ENCODE assay signal across 14 cellular contexts in the genomic region with DNA sequence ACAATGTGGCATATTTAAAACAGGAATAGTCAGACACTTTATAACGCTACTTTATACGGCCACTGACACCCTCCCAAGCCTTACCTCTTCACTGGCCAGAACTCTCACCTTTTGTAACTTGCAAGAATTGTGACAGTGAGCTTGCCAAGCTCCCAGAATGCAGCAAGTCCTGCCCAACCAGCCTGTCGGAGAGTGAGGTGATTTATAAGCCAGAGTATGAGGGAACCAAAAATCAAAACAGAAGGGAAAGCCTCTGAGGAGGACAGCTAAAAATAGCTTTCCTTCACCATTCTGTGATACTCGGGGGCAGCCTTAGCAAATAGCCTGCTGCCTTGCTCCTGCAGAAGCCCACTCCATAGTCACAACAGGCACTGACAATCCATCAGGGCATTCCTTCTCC.
A peak's percentile ranks its signal among the peaks of the same experiment; 100 is the strongest.
DNase-seq lines count a peak whose midpoint lies in the region; ATAC-seq and TF ChIP-seq lines count a peak whose summit lies in the region.
"Had no signal": no experiment of that assay in that cellular context is flagged by ENCODE, and none has a peak within 500 bp of the region (broad histone marks: within the 10 kb centered on the region; RNA-seq: fewer than 3 reads in every experiment).

No MANE protein-coding gene starts in this region.

- H3K27ac ChIP-seq in ascending aorta = peak overlapping the region; percentile 54
- peak overlapping the region; percentile 23 for H3K27ac ChIP-seq in hepatocyte
- H3K27ac ChIP-seq in trophoblast cell (ENCODE audit: low read depth, low read length) = no peak overlapping the region
- H3K27ac ChIP-seq in aorta (ENCODE audit: low read depth in 1 of 2, low read length in 2 of 2) = peak overlapping the region in 1 of 2 donors; percentile 50

- no peak overlapping the region for H4K12ac ChIP-seq in trophoblast cell (ENCODE audit: low read depth, low read length)

- POLR2A ChIA-PET in activated CD8-positive, alpha-beta T cell treated with anti-CD3 and anti-CD28 coated beads for 36 hours (lab: Charles Lee) = no interaction called here

- H3K27me3 ChIP-seq in ascending aorta (no peaks in the 10 kb centered on the region), hepatocyte (no peaks in the 10 kb centered on the region), trophoblast cell (ENCODE audit: insufficient read depth, low read length) (no peaks in the 10 kb centered on the region), aorta (ENCODE audit: control insufficient read depth in 1 of 2, insufficient read depth in 2 of 2, low read length in 1 of 2) (no peaks in the 10 kb centered on the region)

- no peak overlapping the region for H3K23ac ChIP-seq in trophoblast cell (ENCODE audit: low read length)

- H3K36me3 Mint-ChIP-seq in activated CD8-positive, alpha-beta T cell treated with anti-CD3 and anti-CD28 coated beads for 36 hours (ENCODE audit: low read depth) = no peaks in the 10 kb centered on the region
- H3K36me3 Mint-ChIP-seq: CD4-positive, alpha-beta memory T cell had no signal

- no peaks in the 10 kb centered on the region for H3K9me3 ChIP-seq in ascending aorta
- H3K9me3 ChIP-seq in hepatocyte (ENCODE audit: low read depth) = no peaks in the 10 kb centered on the region
- H3K9me3 ChIP-seq in trophoblast cell (ENCODE audit: insufficient read depth, low read depth, low read length) = no peaks in the 10 kb centered on the region
- H3K9me3 ChIP-seq in aorta (ENCODE audit: control insufficient read depth, low read length) = no peaks in the 10 kb centered on the region

- no peak overlapping the region for H3K9ac ChIP-seq in trophoblast cell (ENCODE audit: low read length)

- H2BK5ac ChIP-seq in trophoblast cell (ENCODE audit: low read depth, low read length, poor library complexity) = no peak overlapping the region

- peaks cover 1% of the 10 kb centered on the region for H3K9me3 Mint-ChIP-seq in activated CD8-positive, alpha-beta T cell treated with anti-CD3 and anti-CD28 coated beads for 36 hours
- H3K9me3 Mint-ChIP-seq: CD4-positive, alpha-beta memory T cell had no signal

- H3K14ac ChIP-seq in trophoblast cell (ENCODE audit: low read length) = no peak overlapping the region

- H2BK120ac ChIP-seq in trophoblast cell (ENCODE audit: insufficient read depth, low read length, poor library complexity) = no peak overlapping the region

- no peak overlapping the region for H2AFZ ChIP-seq in hepatocyte
- H2AFZ ChIP-seq in trophoblast cell (ENCODE audit: insufficient read depth, low read length, poor library complexity) = peak overlapping the region; percentile 1

- no peak overlapping the region for H3K4me2 ChIP-seq in hepatocyte
- peak overlapping the region; percentile 4 for H3K4me2 ChIP-seq in trophoblast cell (ENCODE audit: low read length)

- H3K4me1 Mint-ChIP-seq in activated CD8-positive, alpha-beta T cell treated with anti-CD3 and anti-CD28 coated beads for 36 hours (ENCODE audit: low read depth) = peaks cover 41% of the 10 kb centered on the region

- H2AK5ac ChIP-seq in trophoblast cell (ENCODE audit: low read length) = no peak overlapping the region

- H3K36me3 ChIP-seq in ascending aorta (no peaks in the 10 kb centered on the region), hepatocyte (replicated peaks; ENCODE audit: insufficient read depth, low read depth) (no peaks in the 10 kb centered on the region), trophoblast cell (ENCODE audit: control insufficient read depth in 1 of 2, insufficient read depth in 2 of 2, low read length in 2 of 2) (no peaks in the 10 kb centered on the region), aorta (ENCODE audit: control insufficient read depth in 1 of 2, insufficient read depth in 2 of 2, low read length in 1 of 2) (no peaks in the 10 kb centered on the region)

- no peaks in the 10 kb centered on the region for H4K20me1 ChIP-seq in hepatocyte (ENCODE audit: insufficient read depth, poor library complexity, severe bottlenecking)

- no peak overlapping the region for H3K27ac Mint-ChIP-seq in activated CD8-positive, alpha-beta T cell treated with anti-CD3 and anti-CD28 coated beads for 36 hours
- H3K27ac Mint-ChIP-seq: CD4-positive, alpha-beta memory T cell had no signal

- peaks cover 1% of the 10 kb centered on the region for H3K79me1 ChIP-seq in trophoblast cell (ENCODE audit: low read length)

- H3K79me2 ChIP-seq in hepatocyte = no peaks in the 10 kb centered on the region
- no peaks in the 10 kb centered on the region for H3K79me2 ChIP-seq in trophoblast cell (ENCODE audit: control insufficient read depth, insufficient read depth, low read length, poor library complexity)

- H4K8ac ChIP-seq in trophoblast cell (ENCODE audit: low read depth, low read length) = peak overlapping the region; percentile 7

- H4K91ac ChIP-seq in trophoblast cell (ENCODE audit: low read depth, low read length) = no peak overlapping the region

- intact Hi-C loops in ascending aorta (cut with DNase I) = loop anchor here (10.0 kb wide), 1 partner anchor 475 kb away; a partner anchor contains a TSS
- intact Hi-C loops in aorta (cut with DNase I) = loop anchor here in 1 of 2 donors (10.0 kb wide), 1 partner anchor 405 kb away; no protein-coding TSS in a partner anchor
- intact Hi-C loops in activated CD8-positive, alpha-beta T cell treated with anti-CD3 and anti-CD28 coated beads for 36 hours (cut with micrococcal nuclease) = loop anchor here (5.0 kb wide), 2 partner anchors 122 to 147 kb away; no protein-coding TSS in a partner anchor

- no peak overlapping the region for H3K18ac ChIP-seq in trophoblast cell (ENCODE audit: low read length)

- H3K27me3 Mint-ChIP-seq in activated CD8-positive, alpha-beta T cell treated with anti-CD3 and anti-CD28 coated beads for 36 hours = peaks cover 2% of the 10 kb centered on the region
- H3K27me3 Mint-ChIP-seq: CD4-positive, alpha-beta memory T cell had no signal

- TF ChIP-seq CTCF in ascending aorta (IDR thresholded peaks at IDR 0.05) (no peak), hepatocyte (IDR thresholded peaks at IDR 0.05; ENCODE audit: poor library complexity) (no peak)
- TF ChIP-seq CTCF in activated CD8-positive, alpha-beta T cell treated with anti-CD3 and anti-CD28 coated beads for 36 hours (IDR thresholded peaks at IDR 0.05) = no peak

- ATAC-seq in aorta (ENCODE audit: low FRiP score) = peak; percentile 81
- ATAC-seq in activated CD8-positive, alpha-beta T cell treated with anti-CD3 and anti-CD28 coated beads for 36 hours = no peak

- peak; percentile 24 to 72 for DNase-seq in ascending aorta (ENCODE audit: low spot score in 2 of 2)
- DNase-seq in hepatocyte (ENCODE audit: low spot score) = no peak
- DNase-seq in trophoblast cell = peak; percentile 24 to 49
- peak in 1 of 2 donors; percentile 45 for DNase-seq in aorta
- no peak for DNase-seq in D341Med (ENCODE audit: low spot score)
- DNase-seq in activated CD8-positive, alpha-beta T cell treated with anti-CD3 and anti-CD28 coated beads for 36 hours = no peak
- DNase-seq in inferior parietal cortex (ENCODE audit: extremely low spot score) = no peak
- DNase-seq: ACHN; CD4-positive, alpha-beta memory T cell; Karpas-422; NCI-H187 treated with DMSO at 0.1 percent for 48 hours; NCI-H2171 treated with DMSO at 0.1 percent for 48 hours; NCI-H774; Right ventricle myocardium superior had no signal

- H3K9me2 ChIP-seq in hepatocyte (replicated peaks; ENCODE audit: insufficient read depth) = no peaks in the 10 kb centered on the region

- H2BK12ac ChIP-seq in trophoblast cell (ENCODE audit: low read length) = peak overlapping the region; percentile 82

- 48% methylated on average over 4 of the region's 4 CpGs for WGBS in hepatocyte (ENCODE audit: low lambda C conversion rate, missing lambda C conversion rate)
- no CpG with 5 or more reads among the region's 4 CpGs for WGBS in trophoblast cell (ENCODE audit: extremely low coverage, insufficient coverage, insufficient read length)
- 6% methylated on average over 4 of the region's 4 CpGs for whole genome bisulfite sequencing in aorta, 2 donors

- no peak overlapping the region for H3K4ac ChIP-seq in trophoblast cell (ENCODE audit: low read depth, low read length)

- H3K4me3 ChIP-seq in ascending aorta = no peak overlapping the region
- no peak overlapping the region for H3K4me3 ChIP-seq in hepatocyte
- no peak overlapping the region for H3K4me3 ChIP-seq in trophoblast cell (ENCODE audit: low read depth, low read length)
- no peak overlapping the region for H3K4me3 ChIP-seq in aorta (ENCODE audit: low read length in 2 of 2)

- H3K4me1 ChIP-seq in ascending aorta = peaks cover 0 to 37% of the 10 kb centered on the region in 2 donors
- peaks cover 10% of the 10 kb centered on the region for H3K4me1 ChIP-seq in hepatocyte (ENCODE audit: insufficient read depth)
- H3K4me1 ChIP-seq in trophoblast cell (ENCODE audit: control insufficient read depth in 1 of 2, insufficient read depth in 2 of 2, low read length in 2 of 2) = peaks cover 7 to 20% of the 10 kb centered on the region in 2 experiments
- H3K4me1 ChIP-seq in aorta (ENCODE audit: control insufficient read depth in 1 of 2, insufficient read depth in 2 of 2, low read length in 2 of 2) = peaks cover 4 to 7% of the 10 kb centered on the region in 2 donors

- H3K4me3 Mint-ChIP-seq in activated CD8-positive, alpha-beta T cell treated with anti-CD3 and anti-CD28 coated beads for 36 hours = no peak overlapping the region
- H3K4me3 Mint-ChIP-seq: CD4-positive, alpha-beta memory T cell had no signal

- CTCF ChIA-PET in activated CD8-positive, alpha-beta T cell treated with anti-CD3 and anti-CD28 coated beads for 36 hours (lab: Charles Lee) = interaction anchor here (1.3 to 5.9 kb wide), 2 partner anchors 15 to 145 kb away, joined by 5 to 33 read pairs; no protein-coding TSS in a partner anchor

Comparison
In these comparisons a context has a peak if more than half of its experiments do, and no peak if none do; other contexts are left out.
1. DNase-seq: peak in ascending aorta (2 of 2) and trophoblast cell (2 of 2); none in hepatocyte (single experiment), D341Med (single experiment), activated CD8-positive, alpha-beta T cell treated with anti-CD3 and anti-CD28 coated beads for 36 hours (single experiment) and inferior parietal cortex (single experiment).